ENCODE assay signal across 8 cellular contexts in genomic region chr9:38371495-38371894, GRCh38. TPM values are rescaled to one million over a fixed set of nuclear protein-coding genes. Genes with fewer than 3 reads are reported as not detected.
DNase-seq lines count a peak whose midpoint lies in the region; ATAC-seq and TF ChIP-seq lines count a peak whose summit lies in the region.

No MANE protein-coding gene starts in this region.

- no peaks in the 10 kb centered on the region for H3K79me2 ChIP-seq in PC-3 (ENCODE audit: low read length)

- no peaks in the 10 kb centered on the region for H4K20me1 ChIP-seq in PC-3 (ENCODE audit: low read length)

- CTCF ChIA-PET in PC-3 (lab: Charles Lee) = no interaction called here

- no peak overlapping the region for H2AFZ ChIP-seq in PC-3 (ENCODE audit: low read length)

- no peak overlapping the region for H3K4me3 ChIP-seq in PC-3 (ENCODE audit: low read length)
- H3K4me3 ChIP-seq in fibroblast of mammary gland (ENCODE audit: control insufficient read depth, low read depth, low read length) = no peak overlapping the region

- no peaks in the 10 kb centered on the region for H3K9me2 ChIP-seq in PC-3 (replicated peaks; ENCODE audit: low read length)

- no peak overlapping the region for H3K4me2 ChIP-seq in PC-3 (ENCODE audit: low read length)

- peak; percentile 75 for ATAC-seq in stimulated activated naive CD8-positive, alpha-beta T cell treated with anti-CD3 and anti-CD28 coated beads, Interleukin-15, amount 100 ng/mL, for 72 hours
- no peak for ATAC-seq in stimulated activated naive CD8-positive, alpha-beta T cell treated with anti-CD3 and anti-CD28 coated beads, Interleukin-15, Interleukin-2, amounts not matched to agents 100 U/mL and 50 U/mL, for 24 hours
- ATAC-seq in HG03159 (IDR thresholded peaks at IDR 0.05; ENCODE audit: unreplicated experiment) = peak; percentile 82
- peak; percentile 93 for ATAC-seq in PC-3
- no peak for ATAC-seq in HG03196 (IDR thresholded peaks at IDR 0.05; ENCODE audit: unreplicated experiment)

- no peaks in the 10 kb centered on the region for H3K36me3 Mint-ChIP-seq in glutamatergic neuron (ENCODE audit: unreplicated experiment)

- DNase-seq in stimulated activated naive CD8-positive, alpha-beta T cell treated with anti-CD3 and anti-CD28 coated beads, Interleukin-15, amount 100 ng/mL, for 72 hours = peak in 1 of 2 donors; percentile 17
- no peak for DNase-seq in stimulated activated naive CD8-positive, alpha-beta T cell treated with anti-CD3 and anti-CD28 coated beads, Interleukin-15, Interleukin-2, amounts not matched to agents 100 U/mL and 50 U/mL, for 24 hours
- DNase-seq in PC-3 (peak; percentile 63), fibroblast of mammary gland (ENCODE audit: low read depth) (peak; percentile 26), glutamatergic neuron (no peak)
- no peak for DNase-seq in activated CD4-positive, CD25-positive, alpha-beta regulatory T cell treated with anti-CD3 and anti-CD28 coated beads, Interleukin-2, amount 50 U/mL, for 72 hours

- no peaks in the 10 kb centered on the region for H3F3A ChIP-seq in PC-3 (ENCODE audit: low read length, unreplicated experiment)

- no peaks in the 10 kb centered on the region for H3K36me3 ChIP-seq in PC-3 (ENCODE audit: low read depth, low read length)

- no peak overlapping the region for H3K9ac ChIP-seq in PC-3 (ENCODE audit: low read length)

- H3K4me1 ChIP-seq in PC-3 (ENCODE audit: insufficient read depth, low read length) = no peaks in the 10 kb centered on the region

- H3K4me3 Mint-ChIP-seq in stimulated activated naive CD8-positive, alpha-beta T cell treated with anti-CD3 and anti-CD28 coated beads, Interleukin-15, amount 100 ng/mL, for 72 hours = no peak overlapping the region
- no peak overlapping the region for H3K4me3 Mint-ChIP-seq in glutamatergic neuron (ENCODE audit: unreplicated experiment)

- H3K4me1 Mint-ChIP-seq in stimulated activated naive CD8-positive, alpha-beta T cell treated with anti-CD3 and anti-CD28 coated beads, Interleukin-15, amount 100 ng/mL, for 72 hours = no peaks in the 10 kb centered on the region
- H3K4me1 Mint-ChIP-seq in glutamatergic neuron (ENCODE audit: low read depth, unreplicated experiment) = peaks cover 13% of the 10 kb centered on the region

- no peak overlapping the region for H3K27ac ChIP-seq in PC-3 (ENCODE audit: low read length)

- POLR2A ChIA-PET in PC-3 (lab: Charles Lee; ENCODE audit: unreplicated experiment) = no interaction called here

- H3K27me3 Mint-ChIP-seq in stimulated activated naive CD8-positive, alpha-beta T cell treated with anti-CD3 and anti-CD28 coated beads, Interleukin-15, amount 100 ng/mL, for 72 hours = peaks cover 16% of the 10 kb centered on the region
- H3K27me3 Mint-ChIP-seq in glutamatergic neuron (ENCODE audit: unreplicated experiment) = no peaks in the 10 kb centered on the region

- H3K27me3 ChIP-seq in PC-3 (ENCODE audit: low read length) = no peaks in the 10 kb centered on the region

- TF ChIP-seq CTCF in PC-3 (conservative IDR thresholded peaks at IDR 0.05; ENCODE audit: low read depth, low read length) = peak; percentile 70
- TF ChIP-seq CTCF in fibroblast of mammary gland (conservative IDR thresholded peaks at IDR 0.05; ENCODE audit: control insufficient read depth, insufficient read depth, low read depth, low read length) = peak; percentile 11
- TF ChIP-seq CTCF in glutamatergic neuron (IDR thresholded peaks at IDR 0.05; ENCODE audit: partially characterized antibody, unreplicated experiment) = no peak

- BruUV-seq in PC-3 (replicated peaks; lab: Mats Ljungman, UMichigan) = no TSS peak

- no peaks in the 10 kb centered on the region for H3K9me3 Mint-ChIP-seq in stimulated activated naive CD8-positive, alpha-beta T cell treated with anti-CD3 and anti-CD28 coated beads, Interleukin-15, amount 100 ng/mL, for 72 hours
- no peaks in the 10 kb centered on the region for H3K9me3 Mint-ChIP-seq in glutamatergic neuron (ENCODE audit: unreplicated experiment)

- H3K27ac Mint-ChIP-seq in stimulated activated naive CD8-positive, alpha-beta T cell treated with anti-CD3 and anti-CD28 coated beads, Interleukin-15, amount 100 ng/mL, for 72 hours = no peak overlapping the region
- no peak overlapping the region for H3K27ac Mint-ChIP-seq in glutamatergic neuron (ENCODE audit: unreplicated experiment)

- intact Hi-C loops in PC-3 (cut with micrococcal nuclease) = loop anchor here (2.0 kb wide), 1 partner anchor 29 kb away; no protein-coding TSS in a partner anchor

- no peaks in the 10 kb centered on the region for H3K9me3 ChIP-seq in PC-3 (ENCODE audit: low read length)

RNA-seq across cellular contexts. Expression of gene ALDH1B1, which starts 21.0 kb away (rescaled TPM):
- total RNA-seq in PC-3 (2014; rRNA removed) (28.6 and 29.0 TPM in 2 replicates), glutamatergic neuron (ENCODE audit: unreplicated experiment) (15.3 TPM)

RNA-seq across cellular contexts. Expression of gene IGFBPL1, which starts 52.8 kb away (rescaled TPM):
- total RNA-seq in PC-3 (2014; rRNA removed) (0.66 TPM in 1 of 2 replicates, not detected in the other), glutamatergic neuron (ENCODE audit: unreplicated experiment) (590 TPM)

Comparison
In these comparisons a context has a peak if more than half of its experiments do, and no peak if none do; other contexts are left out.
1. ATAC-seq: peak in stimulated activated naive CD8-positive, alpha-beta T cell treated with anti-CD3 and anti-CD28 coated beads, Interleukin-15, amount 100 ng/mL, for 72 hours (single experiment), HG03159 (single experiment) and PC-3 (single experiment); none in stimulated activated naive CD8-positive, alpha-beta T cell treated with anti-CD3 and anti-CD28 coated beads, Interleukin-15, Interleukin-2, amounts not matched to agents 100 U/mL and 50 U/mL, for 24 hours (single experiment) and HG03196 (single experiment).
2. DNase-seq: peak in PC-3 (single experiment) and fibroblast of mammary gland (single experiment); none in stimulated activated naive CD8-positive, alpha-beta T cell treated with anti-CD3 and anti-CD28 coated beads, Interleukin-15, Interleukin-2, amounts not matched to agents 100 U/mL and 50 U/mL, for 24 hours (single experiment), glutamatergic neuron (single experiment) and activated CD4-positive, CD25-positive, alpha-beta regulatory T cell treated with anti-CD3 and anti-CD28 coated beads, Interleukin-2, amount 50 U/mL, for 72 hours (single experiment).
3. RNA of gene IGFBPL1, which starts 52.8 kb away (total RNA-seq): 590 TPM in glutamatergic neuron (single experiment); 0.66 TPM in PC-3; every median in the first group is over 100 times any median in the second.